ENCODE assay signal across 8 cellular contexts in the genomic region with DNA sequence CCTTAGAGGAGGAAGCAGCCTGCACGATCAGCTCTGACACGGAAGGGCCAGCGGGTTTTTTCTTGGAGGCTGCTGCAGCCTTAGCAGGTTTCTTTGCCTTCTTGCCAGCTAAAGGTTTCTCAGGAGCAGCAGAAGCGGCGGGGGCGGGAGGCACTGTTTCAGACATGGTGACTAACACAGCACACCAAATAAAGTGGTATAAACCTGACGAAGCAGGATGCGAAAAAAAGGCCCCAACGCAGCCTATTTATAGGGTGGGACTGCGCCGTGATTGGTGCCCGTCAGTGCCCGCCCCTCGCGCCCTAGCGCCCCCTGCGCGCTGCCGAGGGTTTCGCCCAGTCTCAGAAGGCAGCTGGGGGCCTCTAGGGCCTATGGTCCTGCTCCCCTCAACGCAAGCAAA. TPM values are rescaled to one million over a fixed set of nuclear protein-coding genes. Genes with fewer than 3 reads are reported as not detected.
DNase-seq lines count a peak whose midpoint lies in the region; ATAC-seq and TF ChIP-seq lines count a peak whose summit lies in the region.

No MANE protein-coding gene starts in this region.

- H3K27me3 ChIP-seq in IMR-90 (ENCODE audit: control insufficient read depth, insufficient read depth, low read length), result no peaks in the 10 kb centered on the region
- no peaks in the 10 kb centered on the region for H3K27me3 ChIP-seq in fibroblast of lung (ENCODE audit: control insufficient read depth, insufficient read depth, low read length)
- no peaks in the 10 kb centered on the region for H3K27me3 ChIP-seq in neuronal stem cell (ENCODE audit: control insufficient read depth in 3 of 3, insufficient read depth in 3 of 3, low read depth in 1 of 3, low read length in 3 of 3)

- H4K8ac ChIP-seq in IMR-90 (ENCODE audit: low read depth in 2 of 2, low read length in 2 of 2), result peak overlapping the region; percentile 60 to 75
- no peak overlapping the region for H4K8ac ChIP-seq in neuronal stem cell (ENCODE audit: low read depth, low read length)

- H3K4ac ChIP-seq in IMR-90 (ENCODE audit: low read depth, low read length), result peak overlapping the region; percentile 76
- no peak overlapping the region for H3K4ac ChIP-seq in neuronal stem cell (ENCODE audit: low read length)

- H2BK120ac ChIP-seq in IMR-90 (ENCODE audit: low read depth, low read length) (peak overlapping the region; percentile 80), neuronal stem cell (ENCODE audit: low read depth, low read length) (peak overlapping the region; percentile 53)

- peak overlapping the region; percentile 44 for H3K4me3 ChIP-seq in IMR-90 (ENCODE audit: insufficient read depth, low read depth, low read length)
- H3K4me3 ChIP-seq in fibroblast of lung (replicated peaks in 1 of 4; ENCODE audit: control extremely low read depth in 1 of 4, insufficient read depth in 1 of 4, low read depth in 3 of 4, low read length in 4 of 4), result peak overlapping the region; percentile 8 to 61 (median 36)
- H3K4me3 ChIP-seq in neuronal stem cell (ENCODE audit: low read length in 2 of 2), result peak overlapping the region in 1 of 2 donors; percentile 80

- POLR2A ChIA-PET in IMR-90 (lab: Charles Lee; ENCODE audit: unreplicated experiment), result interaction anchor here (0.6 to 1.0 kb wide), 4 partner anchors 8 to 1129 kb away, joined by 3 to 15 read pairs (median 3); a partner anchor contains a TSS

- TF ChIP-seq POLR2A in IMR-90 (IDR thresholded peaks at IDR 0.05; ENCODE audit: low read depth, low read length), result peak; percentile 97

- peaks cover 12% of the 10 kb centered on the region for H3K4me1 ChIP-seq in IMR-90 (ENCODE audit: control insufficient read depth, insufficient read depth, low read length)
- H3K4me1 ChIP-seq in fibroblast of lung (ENCODE audit: control insufficient read depth, extremely low read depth, insufficient read depth, low read length), result no peaks in the 10 kb centered on the region
- peaks cover 0 to under 1% of the 10 kb centered on the region in 2 donors for H3K4me1 ChIP-seq in neuronal stem cell (ENCODE audit: control insufficient read depth in 2 of 2, insufficient read depth in 1 of 2, low read depth in 1 of 2, low read length in 2 of 2)

- H3K79me2 ChIP-seq in fibroblast of lung (ENCODE audit: control insufficient read depth, insufficient read depth, low read length), result no peaks in the 10 kb centered on the region

- H4K20me1 ChIP-seq in IMR-90 (ENCODE audit: insufficient read depth, low read length) (no peaks in the 10 kb centered on the region), fibroblast of lung (ENCODE audit: control insufficient read depth, extremely low read depth, insufficient read depth, low read length) (no peaks in the 10 kb centered on the region)

- peak overlapping the region; percentile 91 for H3K4me2 ChIP-seq in IMR-90 (ENCODE audit: low read depth, low read length)
- peak overlapping the region; percentile 53 for H3K4me2 ChIP-seq in fibroblast of lung (ENCODE audit: extremely low read depth, insufficient read depth, low read length)
- peak overlapping the region; percentile 81 for H3K4me2 ChIP-seq in neuronal stem cell (ENCODE audit: insufficient read depth, low read length, poor library complexity, severe bottlenecking)

- H2BK20ac ChIP-seq in IMR-90 (ENCODE audit: low read depth, low read length), result no peak overlapping the region

- H3K23ac ChIP-seq in IMR-90 (ENCODE audit: low read depth, low read length) (0 out of 2 replicates have a peak overlapping the region, but pooled peaks have one; percentile 46), neuronal stem cell (ENCODE audit: low read depth, low read length, poor library complexity) (no peak overlapping the region)

- DNase-seq in IMR-90 (peak; percentile 95), activated T-helper 1 cell treated with Interleukin-2 at 50 U/mL for 16 hours (ENCODE audit: low read depth) (peak; percentile 61), fibroblast of lung (ENCODE audit: low read depth in 2 of 2) (peak; percentile 90 to 95), neuronal stem cell (ENCODE audit: low spot score) (peak; percentile 67), substantia nigra (lab: John Stamatoyannopoulos, UW) (peak in 33 of 49 donors; percentile 2 to 74 (median 36)), GF-D8 (lab: John Stamatoyannopoulos, UW) (no peak), GM19240 (ENCODE audit: insufficient read length, low spot score) (no peak)

- 0% methylated on average over 3 of the region's 21 CpGs; no CpG with 5 or more reads in 1 of the 2 experiments for WGBS in IMR-90 (ENCODE audit: extremely low coverage in 2 of 2, insufficient read length in 1 of 2), 2 experiments
- no CpG with 5 or more reads among the region's 21 CpGs for WGBS in neuronal stem cell (ENCODE audit: extremely low coverage in 2 of 2, insufficient read length in 2 of 2, insufficient replicate concordance in 1 of 2), 2 donors

- TF ChIP-seq RAD21 in IMR-90 (IDR thresholded peaks at IDR 0.05; ENCODE audit: low read length), result no peak

- peak overlapping the region; percentile 68 for H2AK9ac ChIP-seq in IMR-90 (replicated peaks; ENCODE audit: low read depth, low read length, poor library complexity)

- H2AFZ ChIP-seq in IMR-90 (replicated peaks; ENCODE audit: low read length, poor library complexity) (peak overlapping the region; percentile 91), fibroblast of lung (ENCODE audit: low read length) (peak overlapping the region; percentile 84), neuronal stem cell (ENCODE audit: low read length) (no peak overlapping the region)

- H4K91ac ChIP-seq in IMR-90 (ENCODE audit: insufficient read depth, low read depth, low read length) (peak overlapping the region; percentile 78), neuronal stem cell (ENCODE audit: low read depth, low read length, poor library complexity) (no peak overlapping the region)

- H2AK5ac ChIP-seq in IMR-90 (ENCODE audit: low read depth, low read length), result peak overlapping the region; percentile 50; the same call in 1 of the 2 replicates
- H2AK5ac ChIP-seq in neuronal stem cell (ENCODE audit: low read depth, low read length), result no peak overlapping the region

- CTCF ChIA-PET in IMR-90 (lab: Yijun Ruan, JAX), result interaction anchor here (0.6 to 3.5 kb wide), 6 partner anchors 9 to 180 kb away, joined by 3 to 16 read pairs (median 11); a partner anchor contains a TSS

- 0 out of 2 replicates have a peak, but pooled peaks cover 3% of the 10 kb centered on the region for H3K9me1 ChIP-seq in IMR-90 (ENCODE audit: insufficient read depth, low read length)

- H3K56ac ChIP-seq in IMR-90 (ENCODE audit: extremely low read depth, insufficient read depth, low read length), result peak overlapping the region; percentile 69

- in situ Hi-C loops in IMR-90 (cut with MboI; ENCODE audit: low sequenced_read_pairs), result no loop called here

- TF ChIP-seq CTCF in IMR-90 (conservative IDR thresholded peaks at IDR 0.05; ENCODE audit: low read depth, low read length), result peak; percentile 72
- TF ChIP-seq CTCF in fibroblast of lung (conservative IDR thresholded peaks at IDR 0.05 in 1 of 2, IDR thresholded peaks at IDR 0.05 in 1 of 2; ENCODE audit: low read depth in 1 of 2, low read length in 2 of 2), result peak; percentile 33 to 61

- H3K36me3 ChIP-seq in IMR-90 (ENCODE audit: control insufficient read depth, insufficient read depth, low read length) (no peaks in the 10 kb centered on the region), fibroblast of lung (ENCODE audit: control insufficient read depth, insufficient read depth, low read length) (no peaks in the 10 kb centered on the region), neuronal stem cell (replicated peaks in 1 of 2; ENCODE audit: control insufficient read depth in 2 of 2, insufficient read depth in 2 of 2, low read length in 2 of 2) (no peaks in the 10 kb centered on the region)

- H3K9me3 ChIP-seq in IMR-90 (ENCODE audit: control insufficient read depth, insufficient read depth, low read length), result no peaks in the 10 kb centered on the region
- no peaks in the 10 kb centered on the region for H3K9me3 ChIP-seq in fibroblast of lung (ENCODE audit: control insufficient read depth, insufficient read depth, low read depth, low read length)
- H3K9me3 ChIP-seq in neuronal stem cell (replicated peaks in 1 of 2; ENCODE audit: control insufficient read depth in 2 of 2, insufficient read depth in 1 of 2, low read depth in 1 of 2, low read length in 2 of 2), result no peaks in the 10 kb centered on the region

- peak; percentile 34 for ATAC-seq in IMR-90 (ENCODE audit: low read depth)
- ATAC-seq in HG03457 (IDR thresholded peaks at IDR 0.05; ENCODE audit: unreplicated experiment), result no peak

- H3K79me1 ChIP-seq in IMR-90 (ENCODE audit: low read depth in 1 of 2, low read length in 2 of 2), result peaks cover 4 to 10% of the 10 kb centered on the region in 2 experiments; a peak in 2 of 4 replicates
- no peaks in the 10 kb centered on the region for H3K79me1 ChIP-seq in neuronal stem cell (ENCODE audit: low read depth, low read length)

- H2BK12ac ChIP-seq in neuronal stem cell (ENCODE audit: low read length), result no peak overlapping the region

- H2BK15ac ChIP-seq in IMR-90 (ENCODE audit: low read depth, low read length), result no peak overlapping the region
- no peak overlapping the region for H2BK15ac ChIP-seq in neuronal stem cell (ENCODE audit: low read length)

- H3K14ac ChIP-seq in IMR-90 (replicated peaks; ENCODE audit: low read depth, low read length), result peak overlapping the region; percentile 71; the same call in 1 of the 2 replicates
- no peak overlapping the region for H3K14ac ChIP-seq in neuronal stem cell (ENCODE audit: low read length)

- peak overlapping the region; percentile 60 for H3K18ac ChIP-seq in IMR-90 (ENCODE audit: low read depth, low read length)
- H3K18ac ChIP-seq in neuronal stem cell (ENCODE audit: low read length), result peak overlapping the region; percentile 76

- dilution Hi-C loops in IMR-90 (cut with HindIII; ENCODE audit: low sequenced_read_pairs, unreplicated experiment), result no loop called here

- H2BK5ac ChIP-seq in IMR-90 (ENCODE audit: low read depth, low read length, poor library complexity, severe bottlenecking) (peak overlapping the region; percentile 82), neuronal stem cell (ENCODE audit: low read length) (peak overlapping the region; percentile 88)

- peak overlapping the region; percentile 79 for H4K5ac ChIP-seq in IMR-90 (ENCODE audit: low read depth, low read length)

- H3K27ac ChIP-seq in IMR-90 (ENCODE audit: insufficient read depth, low read length), result peak overlapping the region; percentile 78
- H3K27ac ChIP-seq in fibroblast of lung (ENCODE audit: insufficient read depth, low read length), result peak overlapping the region; percentile 62
- peak overlapping the region; percentile 65 for H3K27ac ChIP-seq in neuronal stem cell (replicated peaks; ENCODE audit: low read length)
- peak overlapping the region; percentile 6 for H3K27ac ChIP-seq in substantia nigra (ENCODE audit: low read depth, low read length, poor library complexity, severe bottlenecking)

- intact Hi-C loops in IMR-90 (cut with micrococcal nuclease), result no loop called here

- no TSS peak for BruUV-seq in IMR-90 (replicated peaks; lab: Mats Ljungman, UMichigan)

- H3K9ac ChIP-seq in IMR-90 (ENCODE audit: low read depth, low read length) (peak overlapping the region; percentile 63), fibroblast of lung (ENCODE audit: insufficient read depth, low read length) (peak overlapping the region; percentile 52), neuronal stem cell (ENCODE audit: low read depth, low read length, poor library complexity) (peak overlapping the region; percentile 85)

RNA-seq across cellular contexts. Expression of gene TRIM38, which starts 55.0 kb away (rescaled TPM):
- total RNA-seq in IMR-90 (2012; rRNA removed), result 6.3 and 6.7 TPM in 2 replicates
- polyA plus RNA-seq in IMR-90 (2012; rRNA removed), result 3.3 and 4.1 TPM in 2 replicates
- 0.90 and 1.1 TPM in 2 replicates for polyA plus RNA-seq in IMR-90 (2012; cell fraction: cytosol; rRNA removed)
- polyA plus RNA-seq in IMR-90 (2012; cell fraction: nucleus; rRNA removed; ENCODE audit: low replicate concordance), result 2.4 and 14.2 TPM in 2 replicates
- total RNA-seq in fibroblast of lung, result 14.4 and 14.5 TPM in 2 replicates
- polyA plus RNA-seq in fibroblast of lung, result 5.8 and 7.6 TPM in 2 replicates
- 4.5 and 6.4 TPM in 2 replicates for polyA plus RNA-seq in fibroblast of lung (2012)
- polyA minus RNA-seq in fibroblast of lung (ENCODE audit: low replicate concordance), result 3.4 and 4.2 TPM in 2 replicates
- 0.10 TPM for polyA plus RNA-seq in neuronal stem cell (2013, experiment 1 of 2)
- polyA plus RNA-seq in neuronal stem cell (2013, experiment 2 of 2), result 0.10 TPM

Comparison
In these comparisons a context has a peak if more than half of its experiments do, and no peak if none do; other contexts are left out.
1. DNase-seq: peak in IMR-90 (single experiment), activated T-helper 1 cell treated with Interleukin-2 at 50 U/mL for 16 hours (single experiment), fibroblast of lung (2 of 2), neuronal stem cell (single experiment) and substantia nigra (33 of 49); none in GF-D8 (single experiment) and GM19240 (single experiment).
2. H3K27ac ChIP-seq: peak in every context shown above with its lines; median percentile 78 in IMR-90; 65 in neuronal stem cell; 62 in fibroblast of lung; 6 in substantia nigra.
3. Peak in every context shown above with its lines, with median percentiles within 50 percentile points of each other: H3K4me2 ChIP-seq and H3K9ac ChIP-seq.